ENCODE assay signal across 8 cellular contexts in genomic region chr11:111870522-111870886, GRCh38. TPM values are rescaled to one million over a fixed set of nuclear protein-coding genes. Genes with fewer than 3 reads are reported as not detected.
A peak's percentile ranks its signal among the peaks of the same experiment; 100 is the strongest.
DNase-seq lines count a peak whose midpoint lies in the region; ATAC-seq, FAIRE-seq and TF ChIP-seq lines count a peak whose summit lies in the region.

No MANE protein-coding gene starts in this region.

- H3K9me3 ChIP-seq in CD4-positive, alpha-beta T cell (ENCODE audit: control insufficient read depth, low read length) = no peaks in the 10 kb centered on the region
- H3K9me3 ChIP-seq in endocrine pancreas (ENCODE audit: control insufficient read depth, low read length) = no peaks in the 10 kb centered on the region
- H3K9me3 ChIP-seq in pancreas = no peaks in the 10 kb centered on the region

- no peak for FAIRE-seq in pancreas (lab: Jason Lieb, UNC)

- H3K36me3 Mint-ChIP-seq in CD4-positive, alpha-beta T cell (ENCODE audit: low read depth) = peaks cover 48% of the 10 kb centered on the region

- peak overlapping the region; percentile 84 for H3K9ac ChIP-seq in endocrine pancreas (ENCODE audit: control insufficient read depth, insufficient read depth, low read length)

- no peak for ATAC-seq in CD4-positive, alpha-beta T cell (ENCODE audit: poor library complexity)
- peak; percentile 10 for ATAC-seq in GM21390 (IDR thresholded peaks at IDR 0.05; ENCODE audit: unreplicated experiment)
- ATAC-seq in pancreas = peak in 3 of 4 donors; percentile 2 to 16 (median 3)
- no peak for ATAC-seq in HG03469 (IDR thresholded peaks at IDR 0.05; ENCODE audit: unreplicated experiment)

- H3K36me3 ChIP-seq in endocrine pancreas (ENCODE audit: control insufficient read depth, insufficient read depth, low read length) = peaks cover 3% of the 10 kb centered on the region
- H3K36me3 ChIP-seq in pancreas = peaks cover 0 to 6% (median 0%) of the 10 kb centered on the region in 3 donors

- H3K27ac ChIP-seq in CD4-positive, alpha-beta T cell (ENCODE audit: low read depth, low read length) = peak overlapping the region; percentile 83
- peak overlapping the region; percentile 71 to 93 (median 88) for H3K27ac ChIP-seq in pancreas

- CTCF ChIA-PET in CD4-positive, alpha-beta T cell (lab: Charles Lee) = interaction anchor here (1.1 to 1.6 kb wide), 6 partner anchors 8 to 284 kb away, joined by 3 to 6 read pairs (median 4); no protein-coding TSS in a partner anchor

- peaks cover 35% of the 10 kb centered on the region for H3K4me1 Mint-ChIP-seq in CD4-positive, alpha-beta T cell (ENCODE audit: low read depth)

- peak overlapping the region; percentile 90 for H3K4me3 Mint-ChIP-seq in CD4-positive, alpha-beta T cell

- H3K27me3 ChIP-seq in CD4-positive, alpha-beta T cell (ENCODE audit: control insufficient read depth, insufficient read depth, low read length) = no peaks in the 10 kb centered on the region
- H3K27me3 ChIP-seq in endocrine pancreas (ENCODE audit: control insufficient read depth, insufficient read depth, low read length) = no peaks in the 10 kb centered on the region
- H3K27me3 ChIP-seq in pancreas = no peaks in the 10 kb centered on the region

- no peaks in the 10 kb centered on the region for H3K27me3 Mint-ChIP-seq in CD4-positive, alpha-beta T cell

- DNase-seq in CD4-positive, alpha-beta T cell = no peak
- peak; percentile 83 for DNase-seq in NCI-H69 (lab: John Stamatoyannopoulos, UW)
- DNase-seq in pancreas = no peak
- DNase-seq in NCI-H1092 (lab: John Stamatoyannopoulos, UW) = no peak
- DNase-seq in KG1 (lab: John Stamatoyannopoulos, UW) = no peak

- no peak for TF ChIP-seq CTCF in CD4-positive, alpha-beta T cell (IDR thresholded peaks at IDR 0.05)
- no peak for TF ChIP-seq CTCF in pancreas (IDR thresholded peaks at IDR 0.05)

- peak overlapping the region; percentile 71 for H3K4me3 ChIP-seq in endocrine pancreas (ENCODE audit: control insufficient read depth, insufficient read depth, low read length)
- H3K4me3 ChIP-seq in pancreas = peak overlapping the region; percentile 68 to 99 (median 98)

- POLR2A ChIA-PET in CD4-positive, alpha-beta T cell (lab: Charles Lee) = interaction anchor here (1.3 to 2.9 kb wide), 7 partner anchors 10 to 268 kb away, joined by 3 to 26 read pairs (median 7); partner anchors contain the start of genes PPP2R1B, SDHD and TIMM8B

- no peaks in the 10 kb centered on the region for H3K4me1 ChIP-seq in endocrine pancreas (ENCODE audit: control insufficient read depth, insufficient read depth, low read length)
- H3K4me1 ChIP-seq in pancreas = peaks cover 0 to 13% (median 4%) of the 10 kb centered on the region in 3 donors

- intact Hi-C loops in CD4-positive, alpha-beta T cell (cut with DNase I, micrococcal nuclease) = loop anchor here in 1 of 2 experiments (2.0 to 5.0 kb wide), 3 partner anchors 103 to 1442 kb away; partner anchors contain the start of genes PPP2R1B and TTC12
- intact Hi-C loops in pancreas (cut with DNase I) = loop anchor here in 1 of 3 donors (10.0 kb wide), 1 partner anchor 114 kb away; no protein-coding TSS in a partner anchor

- H3K27ac Mint-ChIP-seq in CD4-positive, alpha-beta T cell = peak overlapping the region; percentile 93

- no peaks in the 10 kb centered on the region for H3K9me3 Mint-ChIP-seq in CD4-positive, alpha-beta T cell

RNA-seq across cellular contexts. Expression of gene ALG9, which starts 0.9 kb away (rescaled TPM):
- 10 to 100 TPM; 31.1 to 33.4 TPM for total RNA-seq in CD4-positive, alpha-beta T cell
- 10 to 100 TPM; 15.7 to 25.7 (median 21.8) TPM for total RNA-seq in pancreas
- 10 to 100 TPM; 19.8 to 37.0 TPM for polyA plus RNA-seq in pancreas

RNA-seq across cellular contexts. Expression of gene FDXACB1, which starts 8.5 kb away (rescaled TPM):
- total RNA-seq in CD4-positive, alpha-beta T cell = 1 to 10 TPM; 3.4 to 3.9 TPM
- 1 to 10 TPM in 3 of 6 donors, under 1 TPM in 3; 0.51 to 1.2 (median 1.1) TPM for total RNA-seq in pancreas
- polyA plus RNA-seq in pancreas = 1 to 10 TPM; 1.6 to 2.1 TPM

RNA-seq across cellular contexts. Expression of gene CFAP68, which starts 8.8 kb away (rescaled TPM):
- 10 to 100 TPM; 18.7 to 21.0 TPM for total RNA-seq in CD4-positive, alpha-beta T cell
- 10 to 100 TPM; 14.3 to 24.9 (median 16.0) TPM for total RNA-seq in pancreas
- polyA plus RNA-seq in pancreas = 10 to 100 TPM; 25.0 to 26.9 TPM

RNA-seq across cellular contexts. Expression of gene CRYAB, which starts 41.1 kb away (rescaled TPM):
- not detected for total RNA-seq in CD4-positive, alpha-beta T cell
- 10 to 100 TPM in 4 of 6 donors, 1 to 10 TPM in 2; 7.2 to 66.6 (median 16.3) TPM for total RNA-seq in pancreas
- polyA plus RNA-seq in pancreas = 10 to 100 TPM; 36.1 to 81.8 TPM

RNA-seq across cellular contexts. Expression of gene HSPB2, which starts 42.0 kb away (rescaled TPM):
- not detected for total RNA-seq in CD4-positive, alpha-beta T cell
- under 1 TPM in 5 of 6 donors, not detected in 1; 0.32 to 0.86 (median 0.61) TPM for total RNA-seq in pancreas
- 1 to 10 TPM in 1 of 2 donors, under 1 TPM in 1; 0.85 to 1.5 TPM for polyA plus RNA-seq in pancreas

Comparison
In these comparisons a context has a peak if more than half of its experiments do, and no peak if none do; other contexts are left out.
1. ATAC-seq: peak in GM21390 (single experiment) and pancreas (3 of 4); none in CD4-positive, alpha-beta T cell (single experiment) and HG03469 (single experiment).